In the genomic region with DNA sequence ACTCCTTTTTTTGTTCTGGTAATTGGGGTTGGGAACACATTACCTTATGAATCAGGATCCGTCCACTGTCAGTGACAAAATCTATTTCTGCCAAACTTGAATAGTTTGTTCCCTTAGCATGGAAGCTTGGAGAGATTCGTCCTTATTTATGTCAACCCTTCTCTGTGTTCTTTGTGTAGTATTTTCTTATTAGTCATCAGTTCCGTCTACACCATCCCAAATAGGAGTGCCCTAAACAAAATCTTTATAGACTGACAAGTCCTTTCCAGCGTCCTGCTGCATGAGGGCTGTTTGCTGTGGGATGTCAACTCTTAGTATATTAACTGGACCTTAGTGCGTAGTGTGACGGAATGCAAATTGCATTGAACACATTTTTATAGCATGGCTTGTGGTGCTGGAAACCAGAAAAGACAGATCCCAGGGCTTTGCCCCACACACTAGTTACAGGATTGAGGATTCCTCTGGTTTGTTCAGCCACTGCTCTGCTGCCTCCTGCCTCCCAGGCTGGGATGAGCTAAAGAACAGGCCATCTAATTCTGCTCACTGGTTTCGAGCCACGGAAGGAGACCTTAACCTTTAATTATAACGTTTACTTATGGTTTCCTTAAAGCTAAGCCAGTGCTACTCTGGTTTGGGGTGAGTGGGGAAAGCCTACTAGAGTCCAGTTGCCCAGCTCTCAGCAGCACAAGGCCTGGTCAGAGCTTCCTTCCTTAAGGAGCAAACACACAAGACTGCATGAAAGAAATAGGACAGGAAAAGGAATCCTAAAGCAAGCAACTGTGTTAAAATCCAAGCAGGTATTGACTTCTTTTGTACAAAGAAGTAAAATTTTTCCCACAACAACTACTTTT, we compare ENCODE assay signal across 1 cellular context.
TF ChIP-seq lines count a peak whose summit lies in the region.

No MANE protein-coding gene starts in this region.

TF ChIP-seq in IMR-90, 13 proteins besides CTCF, POLR2A, EP300 and RAD21 (continued from another document):
- no peak for TF ChIP-seq USF2 (IDR thresholded peaks at IDR 0.05; ENCODE audit: low read depth, low read length)
- TF ChIP-seq SMC3 (IDR thresholded peaks at IDR 0.05; ENCODE audit: low read depth, low read length) = no peak
- no peak for TF ChIP-seq ELK1 (IDR thresholded peaks at IDR 0.05; ENCODE audit: borderline replicate concordance, low read depth, low read length)
- TF ChIP-seq CEBPB (IDR thresholded peaks at IDR 0.05; ENCODE audit: low read depth, low read length) = no peak
- TF ChIP-seq CHD1 (IDR thresholded peaks at IDR 0.05; ENCODE audit: low read depth, low read length) = no peak
- no peak for TF ChIP-seq RFX5 (IDR thresholded peaks at IDR 0.05; ENCODE audit: low read depth, low read length)
- no peak for TF ChIP-seq FOS (IDR thresholded peaks at IDR 0.05; ENCODE audit: low read depth, low read length)
- TF ChIP-seq MAZ (IDR thresholded peaks at IDR 0.05; ENCODE audit: borderline replicate concordance, low read depth, low read length) = no peak
- TF ChIP-seq NFE2L2 (IDR thresholded peaks at IDR 0.05; ENCODE audit: low read depth, low read length) = no peak
- TF ChIP-seq MAFK (IDR thresholded peaks at IDR 0.05; ENCODE audit: low read depth, low read length) = no peak
- no peak for TF ChIP-seq BHLHE40 (IDR thresholded peaks at IDR 0.05; ENCODE audit: low read depth, low read length)
